Comparison of ENCODE assay signal across 7 cellular contexts in the genomic region with DNA sequence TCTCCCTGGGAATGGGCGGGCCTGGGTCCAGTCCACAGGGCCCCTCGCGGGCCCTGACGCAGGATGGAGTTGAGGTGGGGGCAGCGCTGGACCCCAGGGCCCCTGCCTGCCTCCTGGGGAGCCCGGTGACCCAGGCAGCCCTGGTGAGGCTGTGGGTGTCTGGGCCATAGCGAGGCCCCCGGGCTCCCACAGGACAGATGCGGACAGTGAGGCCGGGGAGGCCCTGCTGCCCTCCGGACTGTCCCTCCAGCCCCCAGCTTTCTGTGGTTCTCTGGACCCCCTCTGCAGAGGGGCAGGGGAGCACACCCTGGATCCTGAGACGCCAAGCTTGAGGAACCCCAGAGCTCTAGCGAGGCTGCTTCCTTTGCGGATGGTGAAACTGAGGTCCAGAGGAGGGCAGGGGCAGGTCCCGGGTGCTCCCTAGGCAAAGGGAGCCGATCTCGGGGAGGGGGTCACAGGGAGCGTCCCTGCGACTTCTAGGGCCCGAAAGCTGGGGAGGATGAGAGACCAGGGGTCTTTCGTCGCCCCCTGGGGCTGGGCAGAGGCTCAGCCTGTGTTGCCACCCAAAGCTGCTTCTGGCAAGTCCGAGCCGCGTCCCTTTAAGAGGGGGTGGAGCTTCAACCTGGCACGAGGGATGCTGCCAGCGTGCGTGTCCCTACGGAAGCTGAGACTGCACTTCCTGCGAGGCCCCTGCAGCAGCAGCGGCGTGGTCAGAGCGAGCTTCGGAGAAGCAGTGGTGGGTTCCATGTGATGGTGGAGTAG.
DNase-seq lines count a peak whose midpoint lies in the region; ATAC-seq and TF ChIP-seq lines count a peak whose summit lies in the region.
"Not testable (repeated sequence)": the region's sequence is repeated elsewhere in the genome, so short reads cannot be mapped to it uniquely, and the experiment has no call there.

No MANE protein-coding gene starts in this region.

- intact Hi-C loops in activated CD8-positive, alpha-beta T cell treated with anti-CD3 and anti-CD28 coated beads for 36 hours (cut with micrococcal nuclease); Right ventricle myocardium inferior (cut with DNase I); left lung (cut with DNase I); upper lobe of right lung (cut with DNase I): not testable (repeated sequence)

- H3K27me3 ChIP-seq in left lung, upper lobe of right lung: not testable (repeated sequence)

- POLR2A ChIA-PET in activated CD8-positive, alpha-beta T cell treated with anti-CD3 and anti-CD28 coated beads for 36 hours (lab: Charles Lee) = not testable (repeated sequence)

- H3K4me1 ChIP-seq in left lung, upper lobe of right lung: not testable (repeated sequence)

- H3K4me3 Mint-ChIP-seq in activated CD8-positive, alpha-beta T cell treated with anti-CD3 and anti-CD28 coated beads for 36 hours = not testable (repeated sequence)

- CTCF ChIA-PET in activated CD8-positive, alpha-beta T cell treated with anti-CD3 and anti-CD28 coated beads for 36 hours (lab: Charles Lee) = not testable (repeated sequence)

- not testable (repeated sequence) for H3K9me3 Mint-ChIP-seq in activated CD8-positive, alpha-beta T cell treated with anti-CD3 and anti-CD28 coated beads for 36 hours

- not testable (repeated sequence) for H3K4me3 ChIP-seq in left lung, upper lobe of right lung

- not testable (repeated sequence) for H3K36me3 Mint-ChIP-seq in activated CD8-positive, alpha-beta T cell treated with anti-CD3 and anti-CD28 coated beads for 36 hours (ENCODE audit: low read depth)

- H3K4me1 Mint-ChIP-seq in activated CD8-positive, alpha-beta T cell treated with anti-CD3 and anti-CD28 coated beads for 36 hours (ENCODE audit: low read depth) = not testable (repeated sequence)

- not testable (repeated sequence) for H3K27ac ChIP-seq in left lung, upper lobe of right lung

- not testable (repeated sequence) for TF ChIP-seq CTCF in activated CD8-positive, alpha-beta T cell treated with anti-CD3 and anti-CD28 coated beads for 36 hours (IDR thresholded peaks at IDR 0.05); left lung (IDR thresholded peaks at IDR 0.05); omental fat pad (IDR thresholded peaks at IDR 0.05); upper lobe of right lung (IDR thresholded peaks at IDR 0.05)

- not testable (repeated sequence) for DNase-seq in activated CD8-positive, alpha-beta T cell treated with anti-CD3 and anti-CD28 coated beads for 36 hours; Right ventricle myocardium inferior (ENCODE audit: missing footprints); left lung; omental fat pad (ENCODE audit: low spot score); upper lobe of right lung

- ATAC-seq in GM19463 (IDR thresholded peaks at IDR 0.05; ENCODE audit: unreplicated experiment) = peak; percentile 90
- ATAC-seq in HG03442 (IDR thresholded peaks at IDR 0.05; ENCODE audit: unreplicated experiment) = peak; percentile 86
- ATAC-seq in activated CD8-positive, alpha-beta T cell treated with anti-CD3 and anti-CD28 coated beads for 36 hours = peak; percentile 39
- ATAC-seq in Right ventricle myocardium inferior = peak; percentile 79
- ATAC-seq in left lung = peak; percentile 79
- peak; percentile 44 for ATAC-seq in omental fat pad (ENCODE audit: low FRiP score)
- ATAC-seq in upper lobe of right lung = peak; percentile 90

- not testable (repeated sequence) for H3K27me3 Mint-ChIP-seq in activated CD8-positive, alpha-beta T cell treated with anti-CD3 and anti-CD28 coated beads for 36 hours

- not testable (repeated sequence) for H3K36me3 ChIP-seq in left lung, upper lobe of right lung

- not testable (repeated sequence) for H3K9me3 ChIP-seq in left lung, upper lobe of right lung

- not testable (repeated sequence) for H3K27ac Mint-ChIP-seq in activated CD8-positive, alpha-beta T cell treated with anti-CD3 and anti-CD28 coated beads for 36 hours

Comparison
In these comparisons a context has a peak if more than half of its experiments do, and no peak if none do; other contexts are left out.
1. ATAC-seq: peak in every context shown above with its lines; median percentile 90 in GM19463; 90 in upper lobe of right lung; 86 in HG03442; 79 in Right ventricle myocardium inferior; 79 in left lung; 44 in omental fat pad; 39 in activated CD8-positive, alpha-beta T cell treated with anti-CD3 and anti-CD28 coated beads for 36 hours.